Comparison of ENCODE assay signal across 19 cellular contexts in the genomic region with DNA sequence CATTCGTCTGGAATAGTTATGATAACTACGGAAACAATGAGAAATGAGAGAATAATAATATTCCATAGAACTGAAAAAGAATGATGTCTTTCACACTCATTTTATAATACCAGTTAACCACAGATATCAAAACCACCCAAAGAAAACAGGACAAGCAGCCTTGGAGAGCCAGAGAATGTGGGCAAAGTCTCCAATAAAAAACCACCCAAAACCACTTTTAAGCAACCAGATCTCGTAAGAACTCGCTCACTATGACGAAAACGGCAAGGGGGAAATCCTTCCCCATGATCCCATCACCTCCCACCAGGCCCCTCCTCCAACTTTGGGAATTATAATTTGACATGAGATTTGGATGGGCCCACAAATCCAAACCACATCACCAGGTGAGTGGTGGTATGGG.
"Had no signal": no experiment of that assay in that cellular context is flagged by ENCODE, and none has a peak within 500 bp of the region (broad histone marks: within the 10 kb centered on the region; RNA-seq: fewer than 3 reads in every experiment).

No MANE protein-coding gene starts in this region.

- DNase-seq: activated CD4-positive, alpha-beta T cell treated with anti-CD3 and anti-CD28 coated beads for 1 hour; activated CD4-positive, alpha-beta T cell treated with anti-CD3 and anti-CD28 coated beads, Interleukin-2, amount 10 ng/mL, durations not matched to agents 24 days and 14 days; activated CD4-positive, alpha-beta T cell treated with anti-CD3 and anti-CD28 coated beads, Interleukin-2, amount 50 U/mL, for 48 hours; activated CD8-positive, alpha-beta memory T cell treated with anti-CD3 and anti-CD28 coated beads, Interleukin-2, amount 10 ng/mL, durations not matched to agents 7 days and 5 days; activated effector memory CD4-positive, alpha-beta T cell treated with Interleukin-2 at 50 U/mL for 16 hours; activated naive CD4-positive, alpha-beta T cell; activated T-cell treated with anti-CD3 and anti-CD28 coated beads, Interleukin-2, amount 50 U/mL, for 24 hours; aorta; central memory CD4-positive, alpha-beta T cell; NCI-H1048; NCI-H1417; NCI-H1694; NCI-H2029 treated with DMSO at 0.1 percent for 48 hours; NCI-H345; NCI-H510A; NCI-H69; NK-92 treated with Interleukin-12 subunit alpha and Interleukin-12 subunit beta, amount 100 ng/mL, for 24 hours; PC-3; SHP77 treated with DMSO at 0.1 percent for 48 hours had no signal
